ENCODE assay signal across 8 cellular contexts in the genomic region with DNA sequence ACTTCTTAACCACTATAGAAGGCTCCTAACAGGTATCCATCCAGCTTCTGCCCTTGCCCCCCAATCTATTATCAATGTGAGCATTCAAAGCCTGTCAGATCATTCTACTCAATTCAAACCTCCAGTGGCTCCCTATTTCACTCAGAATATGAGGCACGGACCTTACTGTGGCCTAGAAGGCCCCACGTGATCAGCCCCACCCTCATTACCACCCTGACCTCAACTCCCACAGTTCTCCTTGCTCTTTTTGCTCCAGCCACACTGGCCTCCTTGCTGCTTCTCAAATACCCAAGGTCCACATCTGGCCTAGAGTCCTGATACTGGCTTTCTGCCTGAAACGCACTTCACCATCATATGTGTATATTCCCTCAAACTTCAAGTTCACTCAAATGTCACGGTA.
"Had no signal": no experiment of that assay in that cellular context is flagged by ENCODE, and none has a peak within 500 bp of the region (broad histone marks: within the 10 kb centered on the region; RNA-seq: fewer than 3 reads in every experiment).

No MANE protein-coding gene starts in this region.

- H3K4me3 ChIP-seq: GM12878 had no signal

- FAIRE-seq: G401.6, GM12878, GM12891, GM12892, GM18507, GM19239 had no signal

- ATAC-seq: GM12878 had no signal

- DNase-seq: GDM1, GF-D8 had no signal
